Comparison of ENCODE assay signal across 11 cellular contexts in genomic region chr1:54337928-54338327, GRCh38.
DNase-seq lines count a peak whose midpoint lies in the region; ATAC-seq and TF ChIP-seq lines count a peak whose summit lies in the region.
"Had no signal": no experiment of that assay in that cellular context is flagged by ENCODE, and none has a peak within 500 bp of the region (broad histone marks: within the 10 kb centered on the region; RNA-seq: fewer than 3 reads in every experiment).

No MANE protein-coding gene starts in this region.

- intact Hi-C loops in naive thymus-derived CD4-positive, alpha-beta T cell (cut with micrococcal nuclease) = no loop called here
- intact Hi-C loops in psoas muscle (cut with DNase I) = loop anchor here (5.0 to 10.0 kb wide), 2 partner anchors 44 to 63 kb away; no protein-coding TSS in a partner anchor

- no peaks in the 10 kb centered on the region for H3K9me3 Mint-ChIP-seq in naive thymus-derived CD4-positive, alpha-beta T cell
- H3K9me3 Mint-ChIP-seq in stimulated activated naive CD8-positive, alpha-beta T cell treated with anti-CD3 and anti-CD28 coated beads, Interleukin-15, amount 100 ng/mL, for 72 hours = no peaks in the 10 kb centered on the region
- H3K9me3 Mint-ChIP-seq: central memory CD8-positive, alpha-beta T cell had no signal

- H3K27me3 Mint-ChIP-seq in naive thymus-derived CD4-positive, alpha-beta T cell = no peaks in the 10 kb centered on the region
- no peaks in the 10 kb centered on the region for H3K27me3 Mint-ChIP-seq in stimulated activated naive CD8-positive, alpha-beta T cell treated with anti-CD3 and anti-CD28 coated beads, Interleukin-15, amount 100 ng/mL, for 72 hours
- H3K27me3 Mint-ChIP-seq: central memory CD8-positive, alpha-beta T cell had no signal

- no peak for TF ChIP-seq CTCF in psoas muscle (IDR thresholded peaks at IDR 0.05)

- H3K4me1 Mint-ChIP-seq in naive thymus-derived CD4-positive, alpha-beta T cell = peaks cover 30 to 92% (median 75%) of the 10 kb centered on the region in 7 donors
- peaks cover 57% of the 10 kb centered on the region for H3K4me1 Mint-ChIP-seq in stimulated activated naive CD8-positive, alpha-beta T cell treated with anti-CD3 and anti-CD28 coated beads, Interleukin-15, amount 100 ng/mL, for 72 hours

- POLR2A ChIA-PET in naive thymus-derived CD4-positive, alpha-beta T cell (lab: Charles Lee) = no interaction called here

- CTCF ChIA-PET in naive thymus-derived CD4-positive, alpha-beta T cell (lab: Charles Lee) = no interaction called here

- H3K27ac ChIP-seq in angular gyrus (ENCODE audit: low read depth, low read length) = peak overlapping the region; percentile 35
- H3K27ac ChIP-seq in naive thymus-derived CD4-positive, alpha-beta T cell (ENCODE audit: low read depth, low read length) = peak overlapping the region; percentile 8
- H3K27ac ChIP-seq in psoas muscle = no peak overlapping the region
- H3K27ac ChIP-seq: right lobe of liver had no signal

- peak; percentile 60 for DNase-seq in DMS53 treated with DMSO at 0.1 percent for 48 hours (lab: John Stamatoyannopoulos, UW; ENCODE audit: unreplicated experiment)
- DNase-seq in HT1080 (ENCODE audit: low read depth) = peak; percentile 16
- DNase-seq in naive thymus-derived CD4-positive, alpha-beta T cell = peak in 5 of 9 donors; percentile 14 to 27 (median 24)
- DNase-seq in psoas muscle = no peak
- no peak for DNase-seq in activated CD4-positive, CD25-positive, alpha-beta regulatory T cell (lab: John Stamatoyannopoulos, UW)
- DNase-seq in stimulated activated naive CD8-positive, alpha-beta T cell treated with anti-CD3 and anti-CD28 coated beads, Interleukin-15, amount 100 ng/mL, for 72 hours = no peak
- DNase-seq: activated effector memory CD4-positive, alpha-beta T cell treated with Interleukin-2 at 50 U/mL for 16 hours; right lobe of liver; substantia nigra had no signal

- peaks cover 0 to 16% (median 5%) of the 10 kb centered on the region in 3 experiments for H3K36me3 ChIP-seq in naive thymus-derived CD4-positive, alpha-beta T cell (ENCODE audit: control insufficient read depth in 2 of 3, insufficient read depth in 3 of 3, low read length in 3 of 3)
- H3K36me3 ChIP-seq in psoas muscle (ENCODE audit: insufficient read depth in 1 of 2, low read depth in 1 of 2) = no peaks in the 10 kb centered on the region
- H3K36me3 ChIP-seq: right lobe of liver had no signal

- peaks cover 0 to 9% of the 10 kb centered on the region in 2 donors for H3K4me1 ChIP-seq in naive thymus-derived CD4-positive, alpha-beta T cell (ENCODE audit: control insufficient read depth in 2 of 2, insufficient read depth in 2 of 2, low read length in 2 of 2)
- peaks cover 85% of the 10 kb centered on the region for H3K4me1 ChIP-seq in psoas muscle

- no peaks in the 10 kb centered on the region for H3K9me3 ChIP-seq in naive thymus-derived CD4-positive, alpha-beta T cell (ENCODE audit: control insufficient read depth in 2 of 3, low read length in 3 of 3)
- no peaks in the 10 kb centered on the region for H3K9me3 ChIP-seq in psoas muscle
- H3K9me3 ChIP-seq: right lobe of liver had no signal

- peak; percentile 32 for ATAC-seq in naive thymus-derived CD4-positive, alpha-beta T cell
- no peak for ATAC-seq in psoas muscle
- no peak for ATAC-seq in stimulated activated naive CD8-positive, alpha-beta T cell treated with anti-CD3 and anti-CD28 coated beads, Interleukin-15, amount 100 ng/mL, for 72 hours

- peak overlapping the region in 4 of 10 donors; percentile 10 to 53 (median 38) for H3K4me3 Mint-ChIP-seq in naive thymus-derived CD4-positive, alpha-beta T cell
- H3K4me3 Mint-ChIP-seq in stimulated activated naive CD8-positive, alpha-beta T cell treated with anti-CD3 and anti-CD28 coated beads, Interleukin-15, amount 100 ng/mL, for 72 hours = no peak overlapping the region
- H3K4me3 Mint-ChIP-seq: central memory CD8-positive, alpha-beta T cell had no signal

- peaks cover 0 to 14% (median 4%) of the 10 kb centered on the region in 5 donors for H3K36me3 Mint-ChIP-seq in naive thymus-derived CD4-positive, alpha-beta T cell

- H3K4me3 ChIP-seq in naive thymus-derived CD4-positive, alpha-beta T cell (ENCODE audit: low read length) = no peak overlapping the region
- H3K4me3 ChIP-seq in psoas muscle = no peak overlapping the region
- H3K4me3 ChIP-seq: right lobe of liver had no signal

- H3K27ac Mint-ChIP-seq in naive thymus-derived CD4-positive, alpha-beta T cell = peak overlapping the region in 8 of 9 donors; percentile 3 to 81 (median 63)
- no peak overlapping the region for H3K27ac Mint-ChIP-seq in stimulated activated naive CD8-positive, alpha-beta T cell treated with anti-CD3 and anti-CD28 coated beads, Interleukin-15, amount 100 ng/mL, for 72 hours

- WGBS in psoas muscle, 3 donors = 79 to 83% (median 82%) methylated on average over 7 of the region's 7 CpGs

- H3K27me3 ChIP-seq in naive thymus-derived CD4-positive, alpha-beta T cell (ENCODE audit: control insufficient read depth in 2 of 2, insufficient read depth in 2 of 2, low read length in 2 of 2) = no peaks in the 10 kb centered on the region
- H3K27me3 ChIP-seq in psoas muscle (ENCODE audit: insufficient read depth in 3 of 3, low read length in 2 of 3) = no peaks in the 10 kb centered on the region
- H3K27me3 ChIP-seq: right lobe of liver had no signal

Comparison
In these comparisons a context has a peak if more than half of its experiments do, and no peak if none do; other contexts are left out.
1. DNase-seq: peak in DMS53 treated with DMSO at 0.1 percent for 48 hours (single experiment), HT1080 (single experiment) and naive thymus-derived CD4-positive, alpha-beta T cell (5 of 9); none in psoas muscle (0 of 2), activated CD4-positive, CD25-positive, alpha-beta regulatory T cell (0 of 4) and stimulated activated naive CD8-positive, alpha-beta T cell treated with anti-CD3 and anti-CD28 coated beads, Interleukin-15, amount 100 ng/mL, for 72 hours (0 of 2).
2. H3K27ac Mint-ChIP-seq: peak in naive thymus-derived CD4-positive, alpha-beta T cell (8 of 9); none in stimulated activated naive CD8-positive, alpha-beta T cell treated with anti-CD3 and anti-CD28 coated beads, Interleukin-15, amount 100 ng/mL, for 72 hours (0 of 2).
3. intact Hi-C loops: an anchor here in psoas muscle (5.0 to 10.0 kb wide); none called in naive thymus-derived CD4-positive, alpha-beta T cell.